ENCODE assay signal across 8 cellular contexts in the genomic region with DNA sequence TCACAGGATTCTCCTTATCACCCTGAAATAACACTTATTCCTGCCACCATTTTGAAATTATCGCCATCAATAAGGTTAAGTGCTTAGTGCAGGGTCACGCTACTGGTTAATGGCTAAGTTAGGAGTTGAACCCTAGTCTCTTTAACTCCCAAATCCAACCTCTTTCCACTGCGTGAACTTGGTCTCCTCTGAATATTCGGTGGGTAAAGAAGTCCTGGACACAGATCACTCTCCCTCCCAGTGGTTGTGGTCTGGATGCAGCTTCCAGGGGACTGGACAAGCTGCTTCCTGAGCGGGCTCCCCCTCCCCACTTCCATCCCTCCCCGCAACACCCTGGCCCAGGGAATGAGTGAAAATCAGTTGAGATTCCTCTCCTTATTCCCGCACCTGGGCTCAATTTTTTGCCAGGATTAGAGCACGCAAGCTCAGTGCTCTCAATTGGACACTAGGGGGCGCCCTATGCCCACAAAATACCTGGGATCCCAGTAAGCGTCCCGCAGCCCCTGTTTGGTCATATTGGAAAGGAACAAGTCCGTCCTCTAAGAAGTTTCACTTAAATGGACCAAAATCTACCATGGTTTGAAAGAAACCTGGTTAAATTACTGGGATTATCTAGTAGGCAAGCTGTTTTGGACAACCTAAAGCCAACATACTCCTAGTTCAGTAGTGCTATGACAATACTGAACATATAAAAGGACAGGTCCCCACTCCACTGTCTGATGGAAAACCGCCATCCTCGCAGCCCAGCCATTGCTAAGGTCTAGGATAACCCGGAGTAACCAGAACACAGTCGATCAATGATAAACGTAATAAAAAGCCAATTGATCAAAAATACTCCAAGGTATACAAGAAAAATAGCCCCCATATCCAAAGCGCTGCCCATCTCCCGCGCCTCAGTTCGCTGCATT. TPM values are rescaled to one million over a fixed set of nuclear protein-coding genes. Genes with fewer than 3 reads are reported as not detected.
DNase-seq lines count a peak whose midpoint lies in the region; ATAC-seq and TF ChIP-seq lines count a peak whose summit lies in the region.

No MANE protein-coding gene starts in this region.

- TF ChIP-seq CTCF in GM10248 (IDR thresholded peaks at IDR 0.05; ENCODE audit: control extremely low read depth, extremely low read depth, low read depth, missing control alignments), result peak; percentile 73
- peak; percentile 86 for TF ChIP-seq CTCF in colonic mucosa (IDR thresholded peaks at IDR 0.05)

- ATAC-seq in HG02885 (IDR thresholded peaks at IDR 0.05; ENCODE audit: poor library complexity, unreplicated experiment) (peak; percentile 58), left lobe of liver (peak; percentile 99)

- CTCF ChIA-PET in GM10248 (lab: Yijun Ruan, JAX), result interaction anchor here (0.7 to 5.6 kb wide), 28 partner anchors 10 to 1763 kb away, joined by 3 to 69 read pairs (median 4); no protein-coding TSS in a partner anchor

- DNase-seq in GM10248 (ENCODE audit: extremely low spot score) (peak; percentile 64), NCI-H2196 treated with DMSO at 0.1 percent for 48 hours (lab: John Stamatoyannopoulos, UW; ENCODE audit: unreplicated experiment) (peak; percentile 10), colonic mucosa (peak; percentile 81), left lobe of liver (ENCODE audit: low spot score) (peak; percentile 81), GM19240 (ENCODE audit: insufficient read length, low spot score) (no peak)
- DNase-seq in activated CD4-positive, alpha-beta T cell treated with anti-CD3 and anti-CD28 coated beads for 4 hours, result peak; percentile 72 to 78
- DNase-seq in stimulated activated CD4-positive, alpha-beta T cell treated with anti-CD3 and anti-CD28 coated beads, Interleukin-4, amount 100 ng/mL, for 24 hours, result peak; percentile 81

- no peaks in the 10 kb centered on the region for H3K27me3 ChIP-seq in colonic mucosa

- no peaks in the 10 kb centered on the region for H3K4me1 ChIP-seq in colonic mucosa

- no peaks in the 10 kb centered on the region for H3K36me3 ChIP-seq in colonic mucosa

- H3K27ac ChIP-seq in colonic mucosa, result no peak overlapping the region

- H3K9ac ChIP-seq in colonic mucosa (ENCODE audit: low read depth in 2 of 2, low read length in 2 of 2), result no peak overlapping the region

- POLR2A ChIA-PET in GM10248 (lab: Yijun Ruan, JAX), result no interaction called here

- H3K9me3 ChIP-seq in colonic mucosa, result no peaks in the 10 kb centered on the region

- H3K4me3 ChIP-seq in colonic mucosa, result no peak overlapping the region

- intact Hi-C loops in colonic mucosa (cut with DNase I), result loop anchor here (5.0 to 10.0 kb wide), 2 partner anchors 33 to 145 kb away; no protein-coding TSS in a partner anchor

RNA-seq across cellular contexts. Expression of gene DHRS9, which starts 40.4 kb away (rescaled TPM):
- total RNA-seq in colonic mucosa (100 to 1,000 TPM; 102 to 144 TPM), left lobe of liver (0.30 TPM)

Comparison
In these comparisons a context has a peak if more than half of its experiments do, and no peak if none do; other contexts are left out.
1. RNA of gene DHRS9, which starts 40.4 kb away (total RNA-seq): 102 to 144 TPM in colonic mucosa; 0.30 TPM in left lobe of liver (single experiment); every median in the first group is over 10 times any median in the second.